Comparison of ENCODE assay signal across 28 cellular contexts in genomic region chr1:37433171-37433570, GRCh38.
"Had no signal": no experiment of that assay in that cellular context is flagged by ENCODE, and none has a peak within 500 bp of the region (broad histone marks: within the 10 kb centered on the region; RNA-seq: fewer than 3 reads in every experiment).

No MANE protein-coding gene starts in this region.

- H3K4me1 Mint-ChIP-seq: activated CD4-positive, alpha-beta T cell treated with anti-CD3 and anti-CD28 coated beads for 36 hours; activated CD4-positive, alpha-beta T cell treated with anti-CD3 and anti-CD28 coated beads, Interleukin-2, amount 10 ng/mL, durations not matched to agents 24 days and 14 days; activated naive CD4-positive, alpha-beta T cell treated with anti-CD3 and anti-CD28 coated beads, Interleukin-2, amount 10 ng/mL, durations not matched to agents 7 days and 5 days; activated naive CD8-positive, alpha-beta T cell treated with anti-CD3 and anti-CD28 coated beads, Interleukin-2, amount 10 ng/mL, durations not matched to agents 7 days and 5 days had no signal

- H3K4me3 Mint-ChIP-seq: activated CD4-positive, alpha-beta memory T cell treated with anti-CD3 and anti-CD28 coated beads for 36 hours; activated CD4-positive, alpha-beta T cell treated with anti-CD3 and anti-CD28 coated beads for 36 hours; activated CD4-positive, alpha-beta T cell treated with anti-CD3 and anti-CD28 coated beads, Interleukin-2, amount 10 ng/mL, durations not matched to agents 24 days and 14 days; activated CD8-positive, alpha-beta T cell treated with anti-CD3 and anti-CD28 coated beads, Interleukin-2, amount 10 ng/mL, durations not matched to agents 7 days and 5 days; activated naive CD4-positive, alpha-beta T cell treated with anti-CD3 and anti-CD28 coated beads, Interleukin-2, amount 10 ng/mL, durations not matched to agents 7 days and 5 days; activated naive CD8-positive, alpha-beta T cell treated with anti-CD3 and anti-CD28 coated beads, Interleukin-2, amount 10 ng/mL, durations not matched to agents 7 days and 5 days; activated T-cell treated with anti-CD3 and anti-CD28 coated beads, Interleukin-2, amount 50 U/mL, for 24 hours; activated T-cell treated with anti-CD3 and anti-CD28 coated beads, Interleukin-2, amount 50 U/mL, for 72 hours; effector memory CD8-positive, alpha-beta T cell had no signal

- DNase-seq: activated CD4-positive, alpha-beta memory T cell treated with anti-CD3 and anti-CD28 coated beads for 36 hours; activated CD4-positive, alpha-beta T cell treated with anti-CD3 and anti-CD28 coated beads for 36 hours; activated CD4-positive, alpha-beta T cell treated with anti-CD3 and anti-CD28 coated beads, Interleukin-2, amount 10 ng/mL, durations not matched to agents 24 days and 14 days; activated CD4-positive, CD25-positive, alpha-beta regulatory T cell; activated CD4-positive, CD25-positive, alpha-beta regulatory T cell treated with anti-CD3 and anti-CD28 coated beads, Interleukin-2, amount 50 U/mL, for 72 hours; activated CD8-positive, alpha-beta memory T cell treated with anti-CD3 and anti-CD28 coated beads, Interleukin-2, amount 50 U/mL, for 48 hours; activated CD8-positive, alpha-beta T cell treated with anti-CD3 and anti-CD28 coated beads, Interleukin-2, amount 10 ng/mL, durations not matched to agents 7 days and 5 days; activated gamma-delta T cell; activated naive CD4-positive, alpha-beta T cell; activated naive CD4-positive, alpha-beta T cell treated with anti-CD3 and anti-CD28 coated beads, Interleukin-2, amount 10 ng/mL, durations not matched to agents 7 days and 5 days; activated naive CD8-positive, alpha-beta T cell treated with anti-CD3 and anti-CD28 coated beads, Interleukin-2, amount 10 ng/mL, durations not matched to agents 7 days and 5 days; activated T-cell treated with anti-CD3 and anti-CD28 coated beads for 4 hours; activated T-cell treated with anti-CD3 and anti-CD28 coated beads, Interleukin-2, amount 50 U/mL, for 24 hours; activated T-cell treated with anti-CD3 and anti-CD28 coated beads, Interleukin-2, amount 50 U/mL, for 72 hours; amniotic stem cell; anterior cingulate cortex; cortex of kidney; dermis blood vessel endothelial cell; effector CD4-positive, alpha-beta T cell; effector memory CD8-positive, alpha-beta T cell; erythroblast; foreskin keratinocyte; gastrocnemius medialis; glutamatergic neuron; heart left ventricle; T-helper 2 cell had no signal

- H3K4me1 ChIP-seq: esophagus muscularis mucosa, foreskin keratinocyte, gastrocnemius medialis, heart left ventricle had no signal

- H3K9me3 Mint-ChIP-seq: activated CD4-positive, alpha-beta memory T cell treated with anti-CD3 and anti-CD28 coated beads for 36 hours; activated CD4-positive, alpha-beta T cell treated with anti-CD3 and anti-CD28 coated beads, Interleukin-2, amount 10 ng/mL, durations not matched to agents 24 days and 14 days; activated naive CD4-positive, alpha-beta T cell treated with anti-CD3 and anti-CD28 coated beads, Interleukin-2, amount 10 ng/mL, durations not matched to agents 7 days and 5 days; activated naive CD4-positive, alpha-beta T cell treated with anti-CD3 and anti-CD28 coated beads, Interleukin-2, amount 50 U/mL, for 72 hours; activated naive CD8-positive, alpha-beta T cell treated with anti-CD3 and anti-CD28 coated beads, Interleukin-2, amount 10 ng/mL, durations not matched to agents 7 days and 5 days; activated T-cell treated with anti-CD3 and anti-CD28 coated beads, Interleukin-2, amount 50 U/mL, for 24 hours; activated T-cell treated with anti-CD3 and anti-CD28 coated beads, Interleukin-2, amount 50 U/mL, for 72 hours; effector memory CD8-positive, alpha-beta T cell had no signal

- H3K27ac Mint-ChIP-seq: activated CD4-positive, alpha-beta memory T cell treated with anti-CD3 and anti-CD28 coated beads for 36 hours; activated CD4-positive, alpha-beta T cell treated with anti-CD3 and anti-CD28 coated beads for 36 hours; activated CD4-positive, alpha-beta T cell treated with anti-CD3 and anti-CD28 coated beads, Interleukin-2, amount 10 ng/mL, durations not matched to agents 24 days and 14 days; activated CD8-positive, alpha-beta T cell treated with anti-CD3 and anti-CD28 coated beads, Interleukin-2, amount 10 ng/mL, durations not matched to agents 7 days and 5 days; activated naive CD4-positive, alpha-beta T cell treated with anti-CD3 and anti-CD28 coated beads, Interleukin-2, amount 10 ng/mL, durations not matched to agents 7 days and 5 days; activated naive CD4-positive, alpha-beta T cell treated with anti-CD3 and anti-CD28 coated beads, Interleukin-2, amount 50 U/mL, for 72 hours; activated naive CD8-positive, alpha-beta T cell treated with anti-CD3 and anti-CD28 coated beads, Interleukin-2, amount 10 ng/mL, durations not matched to agents 7 days and 5 days; activated T-cell treated with anti-CD3 and anti-CD28 coated beads, Interleukin-2, amount 50 U/mL, for 24 hours; activated T-cell treated with anti-CD3 and anti-CD28 coated beads, Interleukin-2, amount 50 U/mL, for 72 hours; effector memory CD8-positive, alpha-beta T cell had no signal

- H3K36me3 Mint-ChIP-seq: activated CD4-positive, alpha-beta memory T cell treated with anti-CD3 and anti-CD28 coated beads for 36 hours; activated naive CD4-positive, alpha-beta T cell treated with anti-CD3 and anti-CD28 coated beads, Interleukin-2, amount 10 ng/mL, durations not matched to agents 7 days and 5 days; activated naive CD4-positive, alpha-beta T cell treated with anti-CD3 and anti-CD28 coated beads, Interleukin-2, amount 50 U/mL, for 72 hours; activated naive CD8-positive, alpha-beta T cell treated with anti-CD3 and anti-CD28 coated beads, Interleukin-2, amount 10 ng/mL, durations not matched to agents 7 days and 5 days had no signal

- H3K27ac ChIP-seq: esophagus muscularis mucosa, foreskin keratinocyte, gastrocnemius medialis, heart left ventricle had no signal

- ATAC-seq: activated CD4-positive, alpha-beta T cell treated with anti-CD3 and anti-CD28 coated beads for 36 hours; activated CD8-positive, alpha-beta T cell treated with anti-CD3 and anti-CD28 coated beads, Interleukin-2, amount 10 ng/mL, durations not matched to agents 7 days and 5 days; activated naive CD4-positive, alpha-beta T cell treated with anti-CD3 and anti-CD28 coated beads, Interleukin-2, amount 50 U/mL, for 72 hours; activated T-cell treated with anti-CD3 and anti-CD28 coated beads, Interleukin-2, amount 50 U/mL, for 72 hours; effector memory CD8-positive, alpha-beta T cell; foreskin keratinocyte; gastrocnemius medialis; heart left ventricle had no signal

- H3K4me3 ChIP-seq: esophagus muscularis mucosa, gastrocnemius medialis, heart left ventricle had no signal

- H3K36me3 ChIP-seq: esophagus muscularis mucosa, gastrocnemius medialis, heart left ventricle had no signal

- H3K9me3 ChIP-seq: esophagus muscularis mucosa, gastrocnemius medialis, heart left ventricle had no signal
